21 cellular contexts compared by ENCODE assay signal in genomic region chr1:114080511-114081144, GRCh38.
A peak's percentile ranks its signal among the peaks of the same experiment; 100 is the strongest.
DNase-seq lines count a peak whose midpoint lies in the region; ATAC-seq and TF ChIP-seq lines count a peak whose summit lies in the region.
"Had no signal": no experiment of that assay in that cellular context is flagged by ENCODE, and none has a peak within 500 bp of the region (broad histone marks: within the 10 kb centered on the region; RNA-seq: fewer than 3 reads in every experiment).

No MANE protein-coding gene starts in this region.

- ATAC-seq in right cardiac atrium (peak; percentile 6 to 27), left cardiac atrium (no peak), WTC11 (peak; percentile 5), gastroesophageal sphincter (peak; percentile 17), HG03135 (IDR thresholded peaks at IDR 0.05; ENCODE audit: unreplicated experiment) (no peak), GM19328 (IDR thresholded peaks at IDR 0.05; ENCODE audit: unreplicated experiment) (no peak)

- H3K4me1 Mint-ChIP-seq in WTC11 (peaks cover 79% of the 10 kb centered on the region), type B pancreatic cell (ENCODE audit: unreplicated experiment) (peaks cover 30% of the 10 kb centered on the region)

- CTCF ChIA-PET in WTC11 (lab: Charles Lee) = interaction anchor here (1.0 to 2.4 kb wide), 7 partner anchors 8 to 104 kb away, joined by 3 to 9 read pairs (median 4); partner anchors contain the start of gene OLFML3

- H3K9me3 ChIP-seq in right cardiac atrium (ENCODE audit: control insufficient read depth, low read length) (no peaks in the 10 kb centered on the region), gastroesophageal sphincter (no peaks in the 10 kb centered on the region)
- H3K9me3 ChIP-seq: BLaER1 treated with 17β-estradiol and CSF1 and Interleukin-3, amounts not matched to agents 10 nM and 100 nM had no signal

- no peaks in the 10 kb centered on the region for H3K36me3 ChIP-seq in gastroesophageal sphincter
- no peaks in the 10 kb centered on the region for H3K36me3 ChIP-seq in H7 (replicated peaks; ENCODE audit: control insufficient read depth, insufficient read depth, low read length)
- H3K36me3 ChIP-seq: BLaER1 treated with 17β-estradiol and CSF1 and Interleukin-3, amounts not matched to agents 10 nM and 100 nM had no signal

- H3K9me3 Mint-ChIP-seq in WTC11 (peaks cover 11% of the 10 kb centered on the region), type B pancreatic cell (peaks cover 5% of the 10 kb centered on the region)
- H3K9me3 Mint-ChIP-seq: CD4-positive, alpha-beta memory T cell; HFFc6 had no signal

- H3K4me1 ChIP-seq in right cardiac atrium (ENCODE audit: control insufficient read depth, insufficient read depth, low read length) (peaks cover 10% of the 10 kb centered on the region), gastroesophageal sphincter (peaks cover 0 to 21% (median 0%) of the 10 kb centered on the region in 3 donors)

- intact Hi-C loops in right cardiac atrium (cut with DNase I) (no loop called here), left cardiac atrium (cut with DNase I) (no loop called here)

- no peaks in the 10 kb centered on the region for H3K27me3 ChIP-seq in right cardiac atrium (ENCODE audit: control insufficient read depth, insufficient read depth)
- no peaks in the 10 kb centered on the region for H3K27me3 ChIP-seq in gastroesophageal sphincter
- H3K27me3 ChIP-seq in H7 (ENCODE audit: control insufficient read depth, insufficient read depth, low read length) = peaks cover 8% of the 10 kb centered on the region; the same call in 1 of the 2 replicates
- H3K27me3 ChIP-seq: BLaER1 treated with 17β-estradiol and CSF1 and Interleukin-3, amounts not matched to agents 10 nM and 100 nM had no signal

- H3K36me3 Mint-ChIP-seq in WTC11 (peaks cover 18% of the 10 kb centered on the region), type B pancreatic cell (no peaks in the 10 kb centered on the region)
- H3K36me3 Mint-ChIP-seq: CD4-positive, alpha-beta memory T cell had no signal

- H3K4me3 ChIP-seq in right cardiac atrium (ENCODE audit: low read length) (no peak overlapping the region), gastroesophageal sphincter (no peak overlapping the region), H7 (ENCODE audit: insufficient read depth, low read depth, low read length) (no peak overlapping the region)
- H3K4me3 ChIP-seq: BLaER1 treated with 17β-estradiol and CSF1 and Interleukin-3, amounts not matched to agents 10 nM and 100 nM had no signal

- POLR2A ChIA-PET in WTC11 (lab: Charles Lee) = interaction anchor here (0.7 to 1.4 kb wide), 2 partner anchors 8 to 81 kb away, joined by 5 to 6 read pairs; no protein-coding TSS in a partner anchor

- no peak overlapping the region; the same call in 1 of the 2 replicates for H3K27ac Mint-ChIP-seq in WTC11
- H3K27ac Mint-ChIP-seq in type B pancreatic cell = no peak overlapping the region
- H3K27ac Mint-ChIP-seq: CD4-positive, alpha-beta memory T cell; HFFc6 had no signal

- H3K27me3 Mint-ChIP-seq in WTC11 (ENCODE audit: low read depth) (peaks cover 21% of the 10 kb centered on the region), type B pancreatic cell (peaks cover 38% of the 10 kb centered on the region)

- 81% methylated on average over 6 of the region's 6 CpGs for WGBS in right cardiac atrium
- 82 to 91% methylated on average over 5 of the region's 6 CpGs for WGBS in gastroesophageal sphincter (ENCODE audit: low coverage in 1 of 2), 2 donors

- no peak for TF ChIP-seq POLR2A in gastroesophageal sphincter (IDR thresholded peaks at IDR 0.05)

- H3K27ac ChIP-seq in right cardiac atrium (ENCODE audit: low read length) = no peak overlapping the region
- no peak overlapping the region for H3K27ac ChIP-seq in gastroesophageal sphincter
- H3K27ac ChIP-seq: 22Rv1; BLaER1 treated with 17β-estradiol and CSF1 and Interleukin-3, amounts not matched to agents 10 nM and 100 nM; HL-60 had no signal

- TF ChIP-seq CTCF in WTC11 (IDR thresholded peaks at IDR 0.05) (no peak), gastroesophageal sphincter (IDR thresholded peaks at IDR 0.05) (no peak), type B pancreatic cell (conservative IDR thresholded peaks at IDR 0.05) (no peak)

- TF ChIP-seq EP300 in gastroesophageal sphincter (IDR thresholded peaks at IDR 0.05) = no peak

- DNase-seq in right cardiac atrium (no peak), left cardiac atrium (no peak), WTC11 (ENCODE audit: low spot score) (no peak), type B pancreatic cell (ENCODE audit: extremely low spot score, unreplicated experiment) (no peak), H7 (no peak)
- DNase-seq: ACHN; CD4-positive, alpha-beta memory T cell; HFFc6; KG1; NCI-H1092 treated with DMSO at 0.1 percent for 48 hours; NCI-H146; NCI-H2029; NCI-H2227 treated with DMSO at 0.1 percent for 48 hours; NCI-H510A; NCI-H748 treated with DMSO at 0.1 percent for 48 hours had no signal

- H3K4me3 Mint-ChIP-seq in WTC11 (no peak overlapping the region), type B pancreatic cell (peak overlapping the region; percentile 18)
- H3K4me3 Mint-ChIP-seq: CD4-positive, alpha-beta memory T cell; HFFc6 had no signal

TF ChIP-seq in WTC11, 78 proteins besides CTCF, POLR2A, EP300 and RAD21:
- TF ChIP-seq NFYB (CRISPR knock-in tag; conservative IDR thresholded peaks at IDR 0.05; ENCODE audit: low read depth) = no peak
- no peak for TF ChIP-seq ATF3 (CRISPR knock-in tag; conservative IDR thresholded peaks at IDR 0.05)
- no peak for TF ChIP-seq MAX (CRISPR knock-in tag; IDR thresholded peaks at IDR 0.05)
- TF ChIP-seq SOX15 (CRISPR knock-in tag; IDR thresholded peaks at IDR 0.05) = no peak
- TF ChIP-seq AFF4 (CRISPR knock-in tag; IDR thresholded peaks at IDR 0.05; ENCODE audit: borderline replicate concordance) = no peak

Comparison
In these comparisons a context has a peak if more than half of its experiments do, and no peak if none do; other contexts are left out.
1. ATAC-seq: peak in right cardiac atrium (2 of 2), WTC11 (single experiment) and gastroesophageal sphincter (single experiment); none in left cardiac atrium (0 of 2), HG03135 (single experiment) and GM19328 (single experiment).